Comparison of ENCODE assay signal across 1 cellular context in the genomic region with DNA sequence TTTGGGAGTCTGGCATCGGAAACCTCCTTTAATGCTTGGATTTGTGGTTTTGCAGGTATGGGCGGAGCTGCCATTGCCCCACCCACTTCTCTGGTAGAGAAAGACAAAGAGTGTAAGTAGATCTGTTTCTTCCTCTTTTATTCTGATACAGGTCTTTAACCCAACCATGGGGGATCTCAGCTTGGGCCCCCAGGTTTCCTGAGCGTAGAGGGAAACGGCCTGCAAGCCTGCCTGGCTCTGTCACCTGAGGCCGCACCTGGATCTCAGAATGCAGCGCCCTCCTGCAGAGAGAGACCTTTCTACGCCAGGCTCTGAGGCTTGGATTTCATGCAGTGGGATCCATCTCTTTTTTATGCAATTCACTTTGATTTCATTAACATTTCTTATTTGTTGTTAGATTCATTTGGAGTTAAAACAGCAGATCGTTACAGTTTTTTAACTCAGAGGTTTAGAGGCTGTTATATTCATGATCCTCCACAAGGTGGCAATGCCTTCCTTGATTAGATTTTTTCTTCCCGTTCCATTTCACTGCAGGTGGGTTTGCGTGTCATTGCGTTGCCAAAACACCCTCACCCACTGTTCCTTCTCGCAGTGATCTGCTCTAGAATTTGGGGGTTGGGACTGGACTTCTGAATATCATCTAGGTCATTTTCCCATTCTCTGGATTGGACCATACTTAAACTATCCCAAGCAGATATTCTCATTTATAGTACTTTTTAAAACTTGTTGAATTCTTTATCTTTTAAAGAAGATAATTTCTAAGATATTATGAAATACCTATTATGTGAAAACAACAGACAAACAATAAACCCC.
TF ChIP-seq lines count a peak whose summit lies in the region.

No MANE protein-coding gene starts in this region.

TF ChIP-seq in K562, 482 proteins besides CTCF, POLR2A, EP300 and RAD21 (continued from another document):
- TF ChIP-seq, protein P1, sequence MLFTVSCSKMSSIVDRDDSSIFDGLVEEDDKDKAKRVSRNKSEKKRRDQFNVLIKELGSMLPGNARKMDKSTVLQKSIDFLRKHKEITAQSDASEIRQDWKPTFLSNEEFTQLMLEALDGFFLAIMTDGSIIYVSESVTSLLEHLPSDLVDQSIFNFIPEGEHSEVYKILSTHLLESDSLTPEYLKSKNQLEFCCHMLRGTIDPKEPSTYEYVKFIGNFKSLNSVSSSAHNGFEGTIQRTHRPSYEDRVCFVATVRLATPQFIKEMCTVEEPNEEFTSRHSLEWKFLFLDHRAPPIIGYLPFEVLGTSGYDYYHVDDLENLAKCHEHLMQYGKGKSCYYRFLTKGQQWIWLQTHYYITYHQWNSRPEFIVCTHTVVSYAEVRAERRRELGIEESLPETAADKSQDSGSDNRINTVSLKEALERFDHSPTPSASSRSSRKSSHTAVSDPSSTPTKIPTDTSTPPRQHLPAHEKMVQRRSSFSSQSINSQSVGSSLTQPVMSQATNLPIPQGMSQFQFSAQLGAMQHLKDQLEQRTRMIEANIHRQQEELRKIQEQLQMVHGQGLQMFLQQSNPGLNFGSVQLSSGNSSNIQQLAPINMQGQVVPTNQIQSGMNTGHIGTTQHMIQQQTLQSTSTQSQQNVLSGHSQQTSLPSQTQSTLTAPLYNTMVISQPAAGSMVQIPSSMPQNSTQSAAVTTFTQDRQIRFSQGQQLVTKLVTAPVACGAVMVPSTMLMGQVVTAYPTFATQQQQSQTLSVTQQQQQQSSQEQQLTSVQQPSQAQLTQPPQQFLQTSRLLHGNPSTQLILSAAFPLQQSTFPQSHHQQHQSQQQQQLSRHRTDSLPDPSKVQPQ (CRISPR knock-in tag; IDR thresholded peaks at IDR 0.05; ENCODE audit: borderline replicate concordance): no peak
- peak; percentile 69 for TF ChIP-seq SMC3 (conservative IDR thresholded peaks at IDR 0.05; ENCODE audit: insufficient read depth, low read depth, low read length)
- TF ChIP-seq POLR2AphosphoS2 (IDR thresholded peaks at IDR 0.05; ENCODE audit: low read length): 0 out of 2 replicates have a peak, but pooled peaks have one; percentile 46
